In genomic region chr4:33065749-33066148, GRCh38 we compare ENCODE assay signal across 24 cellular contexts.
DNase-seq lines count a peak whose midpoint lies in the region; ATAC-seq and TF ChIP-seq lines count a peak whose summit lies in the region.
"Had no signal": no experiment of that assay in that cellular context is flagged by ENCODE, and none has a peak within 500 bp of the region (broad histone marks: within the 10 kb centered on the region; RNA-seq: fewer than 3 reads in every experiment).

No MANE protein-coding gene starts in this region.

- H3K4me2 ChIP-seq in SK-N-SH (no peak overlapping the region), neural progenitor cell (no peak overlapping the region)
- H3K4me2 ChIP-seq: A549; BLaER1 treated with 17β-estradiol and CSF1 and Interleukin-3, amounts not matched to agents 10 nM and 100 nM had no signal

- H3F3A ChIP-seq in SK-N-SH (replicated peaks; ENCODE audit: insufficient read depth) = peaks cover 7% of the 10 kb centered on the region
- no peaks in the 10 kb centered on the region for H3F3A ChIP-seq in neural progenitor cell (ENCODE audit: low read depth)

- intact Hi-C loops in posterior vena cava (cut with DNase I) = no loop called here

- H3K36me3 Mint-ChIP-seq in neural progenitor cell = no peaks in the 10 kb centered on the region
- H3K36me3 Mint-ChIP-seq: CD14-positive monocyte; CD8-positive, alpha-beta memory T cell had no signal

- TF ChIP-seq CTCF in SK-N-SH (IDR thresholded peaks at IDR 0.05) (no peak), neural progenitor cell (IDR thresholded peaks at IDR 0.05) (no peak)

- H2AFZ ChIP-seq in SK-N-SH (ENCODE audit: low read depth) (peak overlapping the region; percentile 70; the same call in 1 of the 2 replicates), neural progenitor cell (replicated peaks) (peak overlapping the region; percentile 63)
- H2AFZ ChIP-seq: GM23248 had no signal

- POLR2A ChIA-PET in SK-N-SH (lab: Yijun Ruan, JAX) = no interaction called here

- 52% methylated on average over 8 of the region's 8 CpGs for WGBS in SK-N-SH (ENCODE audit: low lambda C conversion rate)

- no peak overlapping the region for H3K9ac ChIP-seq in SK-N-SH
- no peak overlapping the region for H3K9ac ChIP-seq in neural progenitor cell
- H3K9ac ChIP-seq: BLaER1 treated with 17β-estradiol and CSF1 and Interleukin-3, amounts not matched to agents 10 nM and 100 nM; GM23248 had no signal

- H3K27ac Mint-ChIP-seq in neural progenitor cell = no peak overlapping the region
- H3K27ac Mint-ChIP-seq: CD14-positive monocyte; CD4-positive, alpha-beta T cell; CD8-positive, alpha-beta memory T cell; H9 had no signal

- H3K4me1 ChIP-seq in SK-N-SH (ENCODE audit: control insufficient read depth in 1 of 2, insufficient read depth in 2 of 2, low read depth in 1 of 2, low read length in 1 of 2) (peaks cover 0 to 21% of the 10 kb centered on the region in 2 experiments; a peak in 2 of 4 replicates), neural progenitor cell (no peaks in the 10 kb centered on the region)
- H3K4me1 ChIP-seq: A549; BE2C; BLaER1 treated with 17β-estradiol and CSF1 and Interleukin-3, amounts not matched to agents 10 nM and 100 nM had no signal

- H3K27ac ChIP-seq in SK-N-SH (ENCODE audit: low read depth in 2 of 2, low read length in 1 of 2) = peak overlapping the region in 1 of 2 experiments; percentile 6; a peak in 1 of 4 replicates
- no peak overlapping the region for H3K27ac ChIP-seq in neural progenitor cell
- H3K27ac ChIP-seq: A549; BLaER1 treated with 17β-estradiol and CSF1 and Interleukin-3, amounts not matched to agents 10 nM and 100 nM; GM23248 had no signal

- H3K4me1 Mint-ChIP-seq in neural progenitor cell = no peaks in the 10 kb centered on the region
- H3K4me1 Mint-ChIP-seq: CD14-positive monocyte; CD8-positive, alpha-beta memory T cell had no signal

- H3K79me2 ChIP-seq in SK-N-SH (ENCODE audit: insufficient read depth) (no peaks in the 10 kb centered on the region), neural progenitor cell (ENCODE audit: low read depth) (no peaks in the 10 kb centered on the region)

- no peaks in the 10 kb centered on the region for H3K9me2 ChIP-seq in SK-N-SH

- ATAC-seq in SK-N-SH treated with all-trans-retinoic acid at 6 μM for 48 hours = no peak
- ATAC-seq: A549, GM12878, HCT116 had no signal

- H3K27me3 ChIP-seq in SK-N-SH (ENCODE audit: insufficient read depth) (no peaks in the 10 kb centered on the region), neural progenitor cell (no peaks in the 10 kb centered on the region)
- H3K27me3 ChIP-seq: BE2C; BLaER1 treated with 17β-estradiol and CSF1 and Interleukin-3, amounts not matched to agents 10 nM and 100 nM had no signal

- no peak overlapping the region for H3K4me3 Mint-ChIP-seq in neural progenitor cell
- H3K4me3 Mint-ChIP-seq: CD14-positive monocyte; CD4-positive, alpha-beta T cell; CD8-positive, alpha-beta memory T cell; H9 had no signal

- DNase-seq in SK-N-SH (no peak), neural progenitor cell (ENCODE audit: low spot score) (no peak), posterior vena cava (ENCODE audit: low spot score) (peak; percentile 62), HPDE6-E6E7 (ENCODE audit: extremely low spot score) (no peak), T-helper 9 cell (no peak)
- DNase-seq in activated CD8-positive, alpha-beta memory T cell treated with anti-CD3 and anti-CD28 coated beads, Interleukin-2, amount 50 U/mL, for 4 hours = no peak
- DNase-seq: 8988T; ACHN; AML-193; BE2C; CD4-positive, alpha-beta T cell; CD8-positive, alpha-beta memory T cell; DMS 273 treated with DMSO at 0.1 percent for 48 hours; DMS79; EL; GDM1; GM23248; H9 had no signal

- TF ChIP-seq EP300 in SK-N-SH (IDR thresholded peaks at IDR 0.05; ENCODE audit: borderline replicate concordance in 1 of 2, low read depth in 1 of 2, low read length in 1 of 2) = no peak

- H3K9me3 Mint-ChIP-seq in neural progenitor cell = peaks cover 3% of the 10 kb centered on the region

- H4K20me1 ChIP-seq in SK-N-SH (ENCODE audit: insufficient read depth) (no peaks in the 10 kb centered on the region), neural progenitor cell (ENCODE audit: low read depth) (no peaks in the 10 kb centered on the region)
- H4K20me1 ChIP-seq: BLaER1 treated with 17β-estradiol and CSF1 and Interleukin-3, amounts not matched to agents 10 nM and 100 nM had no signal

- no peak overlapping the region for H3K4me3 ChIP-seq in SK-N-SH (ENCODE audit: low read depth in 2 of 2, low read length in 1 of 2)
- no peak overlapping the region for H3K4me3 ChIP-seq in neural progenitor cell
- H3K4me3 ChIP-seq: A549; BLaER1 treated with 17β-estradiol and CSF1 and Interleukin-3, amounts not matched to agents 10 nM and 100 nM; GM12878; GM23248 had no signal

- CTCF ChIA-PET in SK-N-SH (lab: Yijun Ruan, JAX) = interaction anchor here (0.6 to 0.8 kb wide), 2 partner anchors 24 to 90 kb away, joined by 3 read pairs; no protein-coding TSS in a partner anchor

- peaks cover 2% of the 10 kb centered on the region for H3K27me3 Mint-ChIP-seq in neural progenitor cell (ENCODE audit: insufficient read depth, low read depth)
- H3K27me3 Mint-ChIP-seq: CD4-positive, alpha-beta T cell; CD8-positive, alpha-beta memory T cell had no signal

- TF ChIP-seq RAD21 in SK-N-SH (IDR thresholded peaks at IDR 0.05; ENCODE audit: low read length) = no peak

- H3K36me3 ChIP-seq in SK-N-SH (replicated peaks in 1 of 2; ENCODE audit: control insufficient read depth in 1 of 2, insufficient read depth in 2 of 2, low read length in 1 of 2) (peaks cover 0 to 4% of the 10 kb centered on the region in 2 experiments), neural progenitor cell (no peaks in the 10 kb centered on the region)
- H3K36me3 ChIP-seq: BE2C; BLaER1 treated with 17β-estradiol and CSF1 and Interleukin-3, amounts not matched to agents 10 nM and 100 nM had no signal

- H3K9me3 ChIP-seq in SK-N-SH = no peaks in the 10 kb centered on the region
- no peaks in the 10 kb centered on the region for H3K9me3 ChIP-seq in neural progenitor cell (ENCODE audit: low read depth)
- H3K9me3 ChIP-seq: A549, BE2C had no signal

TF ChIP-seq in SK-N-SH, 30 proteins besides CTCF, POLR2A, EP300 and RAD21:
- no peak for TF ChIP-seq SMC3 (IDR thresholded peaks at IDR 0.05; ENCODE audit: low read depth, low read length)
TF ChIP-seq in SK-N-SH: peak in this region for 0.

TF ChIP-seq in SK-N-SH treated with all-trans-retinoic acid at 6 μM for 48 hours, 23 proteins besides CTCF, POLR2A, EP300 and RAD21:
- no peak for TF ChIP-seq CSRNP3 (CRISPR knock-in tag; IDR thresholded peaks at IDR 0.05)
